Comparison of ENCODE assay signal across 20 cellular contexts in genomic region chr6:39931607-39932006, GRCh38. TPM values are rescaled to one million over a fixed set of nuclear protein-coding genes. Genes with fewer than 3 reads are reported as not detected.
A peak's percentile ranks its signal among the peaks of the same experiment; 100 is the strongest.
DNase-seq lines count a peak whose midpoint lies in the region; TF ChIP-seq lines count a peak whose summit lies in the region.
"Had no signal": no experiment of that assay in that cellular context is flagged by ENCODE, and none has a peak within 500 bp of the region (broad histone marks: within the 10 kb centered on the region; RNA-seq: fewer than 3 reads in every experiment).

No MANE protein-coding gene starts in this region.

- H3K27me3 Mint-ChIP-seq in neural crest cell (ENCODE audit: low read depth), result no peaks in the 10 kb centered on the region

- H3K9me3 ChIP-seq in tibial nerve (no peaks in the 10 kb centered on the region), transverse colon (no peaks in the 10 kb centered on the region)
- H3K9me3 ChIP-seq: right lobe of liver, SK-N-SH had no signal

- in situ Hi-C loops in transverse colon (cut with MboI; ENCODE audit: low pct_ligation_motif_present in 1 of 4, low pct_unique_long_range_greater_than_20kb in 1 of 4, low sequenced_read_pairs in 3 of 4), result no loop called here

- peak; percentile 61 for DNase-seq in NCI-H2171 treated with DMSO at 0.1 percent for 48 hours (lab: John Stamatoyannopoulos, UW)
- DNase-seq in NCI-H2171 (lab: John Stamatoyannopoulos, UW), result no peak
- peak; percentile 53 for DNase-seq in coronary artery (ENCODE audit: low spot score)
- no peak for DNase-seq in neural crest cell (ENCODE audit: low read depth, low spot score)
- no peak for DNase-seq in tibial nerve (ENCODE audit: low spot score in 2 of 2)
- DNase-seq in EL, result no peak
- no peak for DNase-seq in transverse colon
- no peak for DNase-seq in GOT3 (lab: John Stamatoyannopoulos, UW)
- DNase-seq: 8988T; activated CD4-positive, CD25-positive, alpha-beta regulatory T cell treated with anti-CD3 and anti-CD28 coated beads, Interleukin-2, amount 50 U/mL, for 72 hours; activated naive CD4-positive, alpha-beta T cell treated with anti-CD3 and anti-CD28 coated beads for 36 hours; activated T-cell treated with anti-CD3 and anti-CD28 coated beads, Interleukin-2, amount 50 U/mL, for 4 hours; COR-L47; effector memory CD8-positive, alpha-beta T cell; NCI-H2081 treated with DMSO at 0.1 percent for 48 hours; NCI-H510A; right lobe of liver; SK-N-SH; T1000 had no signal

- no peak for TF ChIP-seq CTCF in coronary artery (IDR thresholded peaks at IDR 0.05)
- TF ChIP-seq CTCF in neural crest cell (conservative IDR thresholded peaks at IDR 0.05), result no peak
- TF ChIP-seq CTCF in tibial nerve (IDR thresholded peaks at IDR 0.05), result no peak
- no peak for TF ChIP-seq CTCF in transverse colon (IDR thresholded peaks at IDR 0.05)

- peaks cover 0 to 7% (median 0%) of the 10 kb centered on the region in 3 donors for H3K36me3 ChIP-seq in tibial nerve
- H3K36me3 ChIP-seq in transverse colon, result no peaks in the 10 kb centered on the region
- H3K36me3 ChIP-seq: right lobe of liver had no signal

- intact Hi-C loops in transverse colon (cut with DNase I; ENCODE audit: low total_unique reads), result no loop called here

- TF ChIP-seq EP300 in tibial nerve (IDR thresholded peaks at IDR 0.05) (no peak), transverse colon (IDR thresholded peaks at IDR 0.05; ENCODE audit: low read depth) (no peak)

- H3K4me3 ChIP-seq in coronary artery (peak overlapping the region; percentile 95), tibial nerve (peak overlapping the region in 1 of 4 donors; percentile 94), transverse colon (no peak overlapping the region)
- H3K4me3 ChIP-seq: right lobe of liver had no signal

- H3K27ac ChIP-seq in coronary artery, result peak overlapping the region; percentile 32 to 95
- H3K27ac ChIP-seq in tibial nerve, result peak overlapping the region; percentile 31 to 97 (median 66)
- H3K27ac ChIP-seq in transverse colon, result peak overlapping the region in 1 of 4 donors; percentile 10

- H3K36me3 Mint-ChIP-seq in neural crest cell (ENCODE audit: low read depth), result peaks cover 14% of the 10 kb centered on the region

- H3K4me1 ChIP-seq in tibial nerve (peaks cover 0 to 79% (median 36%) of the 10 kb centered on the region in 4 donors), transverse colon (peaks cover 2 to 31% (median 12%) of the 10 kb centered on the region in 4 donors)

- peaks cover 29% of the 10 kb centered on the region for H3K4me1 Mint-ChIP-seq in neural crest cell

- peak overlapping the region; percentile 97 for H3K27ac Mint-ChIP-seq in neural crest cell (ENCODE audit: unreplicated experiment)
- H3K27ac Mint-ChIP-seq: activated naive CD4-positive, alpha-beta T cell treated with anti-CD3 and anti-CD28 coated beads for 36 hours; B cell had no signal

- peak overlapping the region; percentile 91 for H3K4me3 Mint-ChIP-seq in neural crest cell
- H3K4me3 Mint-ChIP-seq: activated naive CD4-positive, alpha-beta T cell treated with anti-CD3 and anti-CD28 coated beads for 36 hours; activated T-cell treated with anti-CD3 and anti-CD28 coated beads, Interleukin-2, amount 50 U/mL, for 4 hours; B cell; effector memory CD8-positive, alpha-beta T cell had no signal

- WGBS in tibial nerve, 2 donors, result 50 to 80% methylated on average over 1 of the region's 1 CpG
- 86 to 100% methylated on average over 1 of the region's 1 CpG for WGBS in transverse colon (ENCODE audit: low coverage in 1 of 2), 2 donors

- no peaks in the 10 kb centered on the region for H3K9me3 Mint-ChIP-seq in neural crest cell
- H3K9me3 Mint-ChIP-seq: activated naive CD4-positive, alpha-beta T cell treated with anti-CD3 and anti-CD28 coated beads for 36 hours; activated T-cell treated with anti-CD3 and anti-CD28 coated beads, Interleukin-2, amount 50 U/mL, for 4 hours; effector memory CD8-positive, alpha-beta T cell had no signal

- TF ChIP-seq POLR2A in tibial nerve (IDR thresholded peaks at IDR 0.05) (no peak), transverse colon (IDR thresholded peaks at IDR 0.05) (no peak)

- H3K27me3 ChIP-seq in tibial nerve, result no peaks in the 10 kb centered on the region
- no peaks in the 10 kb centered on the region for H3K27me3 ChIP-seq in transverse colon
- H3K27me3 ChIP-seq: right lobe of liver had no signal

RNA-seq across cellular contexts. Expression of gene MOCS1, which starts 2.7 kb away (rescaled TPM):
- total RNA-seq in neural crest cell (15.9 and 18.4 TPM in 2 replicates), tibial nerve (100 to 1,000 TPM in 1 of 4 donors, 10 to 100 TPM in 3; 56.7 to 103 (median 71.0) TPM), transverse colon (10 to 100 TPM; 20.6 to 58.3 (median 42.3) TPM)

Comparison
In these comparisons a context has a peak if more than half of its experiments do, and no peak if none do; other contexts are left out.
1. DNase-seq: peak in NCI-H2171 treated with DMSO at 0.1 percent for 48 hours (single experiment) and coronary artery (single experiment); none in NCI-H2171 (single experiment), neural crest cell (single experiment), tibial nerve (0 of 2), EL (single experiment), transverse colon (single experiment) and GOT3 (single experiment).